ENCODE assay signal across 16 cellular contexts in the genomic region with DNA sequence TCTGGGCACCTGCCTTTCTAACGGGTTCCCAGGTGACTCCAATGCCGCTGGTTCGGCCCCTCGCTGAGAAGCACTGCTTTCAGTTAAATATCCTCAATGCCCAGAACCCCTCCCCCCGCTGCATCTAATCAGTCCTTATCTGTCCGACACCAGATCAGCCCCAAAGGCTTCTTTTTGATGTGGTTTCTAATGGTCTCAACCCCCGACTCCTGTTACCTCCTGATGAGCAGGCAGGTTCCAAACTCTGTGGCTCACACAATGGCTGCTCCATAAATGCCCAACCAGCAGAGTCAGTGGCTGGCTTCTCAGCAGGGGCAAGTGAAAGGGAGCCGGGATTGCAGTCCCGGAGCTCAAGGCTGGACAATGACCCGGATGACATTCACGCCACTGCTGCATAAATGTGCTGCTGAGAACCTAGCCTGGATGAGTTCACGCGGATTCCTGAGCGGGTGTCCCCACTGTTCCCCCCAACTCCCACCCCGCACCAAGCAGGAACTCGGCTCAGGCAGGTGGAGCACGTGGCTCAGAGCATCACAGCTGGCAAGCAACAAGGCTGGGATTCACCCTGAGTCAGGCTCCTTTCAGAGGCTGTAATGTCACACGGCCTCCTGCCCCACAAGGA. TPM values are rescaled to one million over a fixed set of nuclear protein-coding genes. Genes with fewer than 3 reads are reported as not detected.
DNase-seq lines count a peak whose midpoint lies in the region; ATAC-seq and TF ChIP-seq lines count a peak whose summit lies in the region.
"Had no signal": no experiment of that assay in that cellular context is flagged by ENCODE, and none has a peak within 500 bp of the region (broad histone marks: within the 10 kb centered on the region; RNA-seq: fewer than 3 reads in every experiment).

No MANE protein-coding gene starts in this region.

- no peaks in the 10 kb centered on the region for H3K36me3 Mint-ChIP-seq in endodermal cell (ENCODE audit: low read depth)
- H3K36me3 Mint-ChIP-seq: naive B cell had no signal

- H3K27me3 ChIP-seq in endodermal cell (ENCODE audit: control insufficient read depth, insufficient read depth, low read length, poor library complexity, severe bottlenecking): peaks cover 44% of the 10 kb centered on the region
- H3K27me3 ChIP-seq in neuronal stem cell (ENCODE audit: control insufficient read depth in 3 of 3, insufficient read depth in 3 of 3, low read depth in 1 of 3, low read length in 3 of 3): no peaks in the 10 kb centered on the region

- no peak overlapping the region for H4K91ac ChIP-seq in neuronal stem cell (ENCODE audit: low read depth, low read length, poor library complexity)

- H3K27ac ChIP-seq in endodermal cell (ENCODE audit: low read depth, low read length): no peak overlapping the region
- no peak overlapping the region for H3K27ac ChIP-seq in neuronal stem cell (replicated peaks; ENCODE audit: low read length)
- H3K27ac ChIP-seq: 22Rv1, SK-N-MC, thoracic aorta had no signal

- peaks cover 57% of the 10 kb centered on the region for H3K27me3 Mint-ChIP-seq in endodermal cell (ENCODE audit: insufficient read depth)

- H3K9me3 ChIP-seq in endodermal cell (ENCODE audit: control insufficient read depth, low read length) (no peaks in the 10 kb centered on the region), neuronal stem cell (replicated peaks in 1 of 2; ENCODE audit: control insufficient read depth in 2 of 2, insufficient read depth in 1 of 2, low read depth in 1 of 2, low read length in 2 of 2) (peaks cover 0 to 3% of the 10 kb centered on the region in 2 donors)
- H3K9me3 ChIP-seq: thoracic aorta had no signal

- H2BK12ac ChIP-seq in neuronal stem cell (ENCODE audit: low read length): no peak overlapping the region

- H3K79me1 ChIP-seq in neuronal stem cell (ENCODE audit: low read depth, low read length): no peaks in the 10 kb centered on the region

- no peak for ATAC-seq in GM19351 (IDR thresholded peaks at IDR 0.05; ENCODE audit: unreplicated experiment)

- DNase-seq in DMS153 (lab: John Stamatoyannopoulos, UW): peak; percentile 5
- no peak for DNase-seq in DMS153 treated with DMSO at 0.1 percent for 48 hours (lab: John Stamatoyannopoulos, UW; ENCODE audit: unreplicated experiment)
- peak; percentile 7 for DNase-seq in KBM-7
- peak; percentile 87 for DNase-seq in endodermal cell
- no peak for DNase-seq in neuronal stem cell (ENCODE audit: low spot score)
- no peak for DNase-seq in DMS 273 (lab: John Stamatoyannopoulos, UW; ENCODE audit: unreplicated experiment)
- DNase-seq in A172 (ENCODE audit: low spot score): no peak
- DNase-seq: activated CD4-positive, alpha-beta T cell treated with anti-CD3 and anti-CD28 coated beads, Interleukin-2, amount 10 ng/mL, durations not matched to agents 24 days and 14 days; activated gamma-delta T cell; CD8-positive, alpha-beta memory T cell; cerebellar nuclear complex; naive B cell had no signal

- no peak overlapping the region for H3K23ac ChIP-seq in neuronal stem cell (ENCODE audit: low read depth, low read length, poor library complexity)

- peak overlapping the region; percentile 63 for H3K18ac ChIP-seq in neuronal stem cell (ENCODE audit: low read length)

- no peak overlapping the region for H3K9ac ChIP-seq in endodermal cell (ENCODE audit: extremely low read depth, low read length, poor library complexity, severe bottlenecking)
- no peak overlapping the region for H3K9ac ChIP-seq in neuronal stem cell (ENCODE audit: low read depth, low read length, poor library complexity)

- no peak overlapping the region for H3K4ac ChIP-seq in neuronal stem cell (ENCODE audit: low read length)

- H3K14ac ChIP-seq in neuronal stem cell (ENCODE audit: low read length): no peak overlapping the region

- H3K4me2 ChIP-seq in neuronal stem cell (ENCODE audit: insufficient read depth, low read length, poor library complexity, severe bottlenecking): peak overlapping the region; percentile 3

- H3K4me3 ChIP-seq in endodermal cell (ENCODE audit: low read length) (no peak overlapping the region), neuronal stem cell (ENCODE audit: low read length in 2 of 2) (peak overlapping the region in 1 of 2 donors; percentile 11)
- H3K4me3 ChIP-seq: SK-N-MC, thoracic aorta had no signal

- H3K36me3 ChIP-seq in endodermal cell (ENCODE audit: control insufficient read depth, insufficient read depth, low read length) (no peaks in the 10 kb centered on the region), neuronal stem cell (replicated peaks in 1 of 2; ENCODE audit: control insufficient read depth in 2 of 2, insufficient read depth in 2 of 2, low read length in 2 of 2) (no peaks in the 10 kb centered on the region)
- H3K36me3 ChIP-seq: thoracic aorta had no signal

- in situ Hi-C loops in KBM-7 (cut with MboI; ENCODE audit: low pct_unique_long_range_greater_than_20kb, low sequenced_read_pairs): no loop called here

- WGBS in endodermal cell (ENCODE audit: insufficient coverage in 1 of 2, insufficient read length in 1 of 2), 2 experiments: 27 to 41% methylated on average over 17 to 18 of the region's 18 CpGs
- WGBS in neuronal stem cell (ENCODE audit: extremely low coverage in 2 of 2, insufficient read length in 2 of 2, insufficient replicate concordance in 1 of 2), 2 donors: no CpG with 5 or more reads among the region's 18 CpGs

- H2BK120ac ChIP-seq in neuronal stem cell (ENCODE audit: low read depth, low read length): no peak overlapping the region

- H4K8ac ChIP-seq in neuronal stem cell (ENCODE audit: low read depth, low read length): no peak overlapping the region

- peak overlapping the region; percentile 72 for H3K27ac Mint-ChIP-seq in endodermal cell
- H3K27ac Mint-ChIP-seq: activated CD4-positive, alpha-beta T cell treated with anti-CD3 and anti-CD28 coated beads, Interleukin-2, amount 10 ng/mL, durations not matched to agents 24 days and 14 days; CD8-positive, alpha-beta memory T cell; naive B cell had no signal

- no peak overlapping the region for H2BK5ac ChIP-seq in neuronal stem cell (ENCODE audit: low read length)

- H3K4me1 ChIP-seq in endodermal cell (ENCODE audit: control insufficient read depth, insufficient read depth, low read length) (peaks cover 16% of the 10 kb centered on the region), neuronal stem cell (ENCODE audit: control insufficient read depth in 2 of 2, insufficient read depth in 1 of 2, low read depth in 1 of 2, low read length in 2 of 2) (peaks cover 24 to 33% of the 10 kb centered on the region in 2 donors)

- no peaks in the 10 kb centered on the region for H3K9me3 Mint-ChIP-seq in endodermal cell
- H3K9me3 Mint-ChIP-seq: activated CD4-positive, alpha-beta T cell treated with anti-CD3 and anti-CD28 coated beads, Interleukin-2, amount 10 ng/mL, durations not matched to agents 24 days and 14 days; CD8-positive, alpha-beta memory T cell; naive B cell had no signal

- peak overlapping the region; percentile 71 for H2AFZ ChIP-seq in neuronal stem cell (ENCODE audit: low read length)

- no peak overlapping the region for H2BK15ac ChIP-seq in neuronal stem cell (ENCODE audit: low read length)

- no peak for TF ChIP-seq CTCF in endodermal cell (conservative IDR thresholded peaks at IDR 0.05)

- peaks cover 34% of the 10 kb centered on the region for H3K4me1 Mint-ChIP-seq in endodermal cell
- H3K4me1 Mint-ChIP-seq: activated CD4-positive, alpha-beta T cell treated with anti-CD3 and anti-CD28 coated beads, Interleukin-2, amount 10 ng/mL, durations not matched to agents 24 days and 14 days had no signal

- peak overlapping the region; percentile 3 for H3K4me3 Mint-ChIP-seq in endodermal cell
- H3K4me3 Mint-ChIP-seq: activated CD4-positive, alpha-beta T cell treated with anti-CD3 and anti-CD28 coated beads, Interleukin-2, amount 10 ng/mL, durations not matched to agents 24 days and 14 days; CD8-positive, alpha-beta memory T cell had no signal

- H2AK5ac ChIP-seq in neuronal stem cell (ENCODE audit: low read depth, low read length): no peak overlapping the region

RNA-seq across cellular contexts. Expression of gene SLC38A8, which starts 1.0 kb away (rescaled TPM):
- total RNA-seq in endodermal cell: not detected
- polyA plus RNA-seq in endodermal cell (2013, experiment 1 of 2): 0.46 TPM
- not detected for polyA plus RNA-seq in endodermal cell (2013, experiment 2 of 2)
- 0.32 TPM for polyA plus RNA-seq in neuronal stem cell (2013, experiment 1 of 2)
- 0.18 TPM for polyA plus RNA-seq in neuronal stem cell (2013, experiment 2 of 2)
- total RNA-seq in A172 (2014; rRNA removed; shearing (Covaris generic)): not detected in 2 replicates
- total RNA-seq: activated CD4-positive, alpha-beta T cell treated with anti-CD3 and anti-CD28 coated beads, Interleukin-2, amount 10 ng/mL, durations not matched to agents 24 days and 14 days; CD8-positive, alpha-beta memory T cell; thoracic aorta had no signal
- polyA plus RNA-seq: CD8-positive, alpha-beta memory T cell had no signal

Comparison
In these comparisons a context has a peak if more than half of its experiments do, and no peak if none do; other contexts are left out.
1. DNase-seq: peak in DMS153 (single experiment), KBM-7 (single experiment) and endodermal cell (single experiment); none in DMS153 treated with DMSO at 0.1 percent for 48 hours (single experiment), neuronal stem cell (single experiment), DMS 273 (single experiment) and A172 (single experiment).